Comparison of ENCODE assay signal across 8 cellular contexts in genomic region chr6:142926494-142927273, GRCh38. TPM values are rescaled to one million over a fixed set of nuclear protein-coding genes. Genes with fewer than 3 reads are reported as not detected.
DNase-seq lines count a peak whose midpoint lies in the region; ATAC-seq and TF ChIP-seq lines count a peak whose summit lies in the region.

No MANE protein-coding gene starts in this region.

- peak overlapping the region; percentile 52 for H3K4me3 ChIP-seq in BJ (ENCODE audit: low read depth, low read length)
- H3K4me3 ChIP-seq in SJSA1, result peak overlapping the region; percentile 61
- peak overlapping the region; percentile 81 for H3K4me3 ChIP-seq in osteoblast (ENCODE audit: insufficient read depth, low read length)
- peak overlapping the region; percentile 68 for H3K4me3 ChIP-seq in upper lobe of right lung

- CTCF ChIA-PET in BJ (lab: Yijun Ruan, JAX), result interaction anchor here (1.0 to 1.8 kb wide), 2 partner anchors 9 to 12 kb away, joined by 4 to 6 read pairs; no protein-coding TSS in a partner anchor

- H3K27me3 ChIP-seq in BJ (ENCODE audit: control insufficient read depth, insufficient read depth, low read length) (no peaks in the 10 kb centered on the region), SJSA1 (replicated peaks) (no peaks in the 10 kb centered on the region), osteoblast (ENCODE audit: insufficient read depth, low read length) (no peaks in the 10 kb centered on the region), upper lobe of right lung (no peaks in the 10 kb centered on the region)

- POLR2A ChIA-PET in BJ (lab: Charles Lee), result no interaction called here
- POLR2A ChIA-PET in activated naive CD8-positive, alpha-beta T cell treated with anti-CD3 and anti-CD28 coated beads, Interleukin-2, amount 10 ng/mL, durations not matched to agents 7 days and 5 days (lab: Charles Lee), result interaction anchor here (0.7 to 4.4 kb wide), 21 partner anchors 9 to 524 kb away, joined by 3 to 61 read pairs (median 5); partner anchors contain the start of genes ADAT2, HIVEP2 and PEX3

- no peaks in the 10 kb centered on the region for H4K20me1 ChIP-seq in osteoblast (ENCODE audit: insufficient read depth, low read length)

- H3K27ac Mint-ChIP-seq in activated naive CD8-positive, alpha-beta T cell treated with anti-CD3 and anti-CD28 coated beads, Interleukin-2, amount 10 ng/mL, durations not matched to agents 7 days and 5 days, result peak overlapping the region; percentile 95

- peak overlapping the region; percentile 95 for H3K4me2 ChIP-seq in osteoblast (ENCODE audit: insufficient read depth, low read length)

- H3K27me3 Mint-ChIP-seq in activated naive CD8-positive, alpha-beta T cell treated with anti-CD3 and anti-CD28 coated beads, Interleukin-2, amount 10 ng/mL, durations not matched to agents 7 days and 5 days, result no peaks in the 10 kb centered on the region

- H2AFZ ChIP-seq in osteoblast (ENCODE audit: low read length), result peak overlapping the region; percentile 49

- H3K4me3 Mint-ChIP-seq in activated naive CD8-positive, alpha-beta T cell treated with anti-CD3 and anti-CD28 coated beads, Interleukin-2, amount 10 ng/mL, durations not matched to agents 7 days and 5 days, result peak overlapping the region; percentile 97

- intact Hi-C loops in head of caudate nucleus (cut with DNase I) (no loop called here), upper lobe of right lung (cut with DNase I) (no loop called here)

- H3K27ac ChIP-seq in SJSA1, result peak overlapping the region; percentile 95
- peak overlapping the region; percentile 97 for H3K27ac ChIP-seq in osteoblast (ENCODE audit: low read depth, low read length)
- peak overlapping the region; percentile 90 for H3K27ac ChIP-seq in upper lobe of right lung

- H3K9me3 Mint-ChIP-seq in activated naive CD8-positive, alpha-beta T cell treated with anti-CD3 and anti-CD28 coated beads, Interleukin-2, amount 10 ng/mL, durations not matched to agents 7 days and 5 days, result no peaks in the 10 kb centered on the region

- H3K79me2 ChIP-seq in osteoblast (ENCODE audit: insufficient read depth, low read length), result peaks cover 85% of the 10 kb centered on the region

- H3K36me3 ChIP-seq in BJ (ENCODE audit: control insufficient read depth, insufficient read depth, low read length), result no peaks in the 10 kb centered on the region
- peaks cover 2% of the 10 kb centered on the region; the same call in 1 of the 2 replicates for H3K36me3 ChIP-seq in SJSA1
- H3K36me3 ChIP-seq in osteoblast (ENCODE audit: insufficient read depth, low read length), result no peaks in the 10 kb centered on the region
- no peaks in the 10 kb centered on the region for H3K36me3 ChIP-seq in upper lobe of right lung

- H3K4me1 ChIP-seq in SJSA1 (replicated peaks), result peaks cover 24% of the 10 kb centered on the region
- peaks cover 31% of the 10 kb centered on the region for H3K4me1 ChIP-seq in osteoblast (ENCODE audit: insufficient read depth, low read length)
- peaks cover 11% of the 10 kb centered on the region for H3K4me1 ChIP-seq in upper lobe of right lung

- H3K36me3 Mint-ChIP-seq in activated naive CD8-positive, alpha-beta T cell treated with anti-CD3 and anti-CD28 coated beads, Interleukin-2, amount 10 ng/mL, durations not matched to agents 7 days and 5 days, result peaks cover 10% of the 10 kb centered on the region

- ATAC-seq in GM19025 (IDR thresholded peaks at IDR 0.05; ENCODE audit: low read depth, unreplicated experiment), result peak; percentile 92
- ATAC-seq in HG03139 (IDR thresholded peaks at IDR 0.05; ENCODE audit: unreplicated experiment), result peak; percentile 91
- peak; percentile 87 for ATAC-seq in activated naive CD8-positive, alpha-beta T cell treated with anti-CD3 and anti-CD28 coated beads, Interleukin-2, amount 10 ng/mL, durations not matched to agents 7 days and 5 days (ENCODE audit: low read depth)
- peak; percentile 97 for ATAC-seq in upper lobe of right lung

- TF ChIP-seq CTCF in BJ (IDR thresholded peaks at IDR 0.05; ENCODE audit: insufficient read depth, low read depth, low read length) (no peak), osteoblast (IDR thresholded peaks at IDR 0.05; ENCODE audit: extremely low read depth, low read depth, low read length) (no peak), upper lobe of right lung (IDR thresholded peaks at IDR 0.05) (no peak)

- H3K9me3 ChIP-seq in SJSA1 (replicated peaks), result no peaks in the 10 kb centered on the region
- no peaks in the 10 kb centered on the region for H3K9me3 ChIP-seq in osteoblast (ENCODE audit: low read depth, low read length)
- no peaks in the 10 kb centered on the region for H3K9me3 ChIP-seq in upper lobe of right lung

- DNase-seq in BJ (ENCODE audit: low read depth), result no peak
- DNase-seq in SJSA1 (ENCODE audit: low read depth in 1 of 2, low spot score in 2 of 2), result peak; percentile 79 to 80
- DNase-seq in activated naive CD8-positive, alpha-beta T cell treated with anti-CD3 and anti-CD28 coated beads, Interleukin-2, amount 10 ng/mL, durations not matched to agents 7 days and 5 days, result peak; percentile 81
- peak; percentile 77 to 94 (median 89) for DNase-seq in head of caudate nucleus
- peak; percentile 97 for DNase-seq in osteoblast (ENCODE audit: insufficient read length, low spot score, missing footprints)
- peak; percentile 90 for DNase-seq in upper lobe of right lung

- peaks cover 44% of the 10 kb centered on the region for H3K4me1 Mint-ChIP-seq in activated naive CD8-positive, alpha-beta T cell treated with anti-CD3 and anti-CD28 coated beads, Interleukin-2, amount 10 ng/mL, durations not matched to agents 7 days and 5 days

RNA-seq across cellular contexts. Expression of gene HIVEP2, which starts 18.3 kb away (rescaled TPM):
- polyA plus RNA-seq in BJ (2011; rRNA removed), result 3.7 and 5.5 TPM in 2 replicates
- polyA minus RNA-seq in BJ (2011; rRNA and poly(A)+ RNA removed), result 10.1 and 14.8 TPM in 2 replicates
- total RNA-seq in SJSA1 (2014; rRNA removed; shearing (Covaris generic)), result 3.2 and 8.3 TPM in 2 replicates
- total RNA-seq in activated naive CD8-positive, alpha-beta T cell treated with anti-CD3 and anti-CD28 coated beads, Interleukin-2, amount 10 ng/mL, durations not matched to agents 7 days and 5 days, result 10 to 100 TPM; 45.8 to 49.7 TPM
- total RNA-seq in osteoblast (30.4 and 57.8 TPM in 2 replicates), upper lobe of right lung (18.6 TPM)
